In the genomic region with DNA sequence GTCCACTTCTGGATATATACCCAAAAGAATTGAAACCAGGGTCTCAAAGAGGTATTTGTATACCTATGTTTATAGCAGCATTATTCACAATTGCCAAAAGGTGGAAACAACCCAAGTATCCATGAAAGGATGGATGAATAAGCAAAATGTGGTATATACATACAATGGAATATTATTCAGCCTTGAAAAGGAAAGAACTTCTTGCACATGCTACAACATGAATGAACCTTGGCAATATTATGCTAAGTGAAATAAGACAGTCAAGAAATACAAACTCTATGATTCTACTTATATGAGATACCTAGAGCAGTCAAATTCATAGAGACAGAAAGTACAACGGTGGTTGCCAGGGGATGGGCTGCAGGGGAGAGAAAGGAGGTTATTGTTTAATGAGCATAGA, we compare ENCODE assay signal across 34 cellular contexts.
"Had no signal": no experiment of that assay in that cellular context is flagged by ENCODE, and none has a peak within 500 bp of the region (broad histone marks: within the 10 kb centered on the region; RNA-seq: fewer than 3 reads in every experiment).

No MANE protein-coding gene starts in this region.

- H3K36me3 ChIP-seq: MG63 had no signal

- H3K27me3 ChIP-seq: MG63 had no signal

- H3K9me3 ChIP-seq: MG63 had no signal

- DNase-seq: Karpas-422, Kasumi-1, MG63, MM.1S, MV-4-11, NCI-H1048, NCI-H1092, NCI-H1092 treated with DMSO at 0.1 percent for 48 hours, NCI-H1105, NCI-H1105 treated with DMSO at 0.1 percent for 48 hours, NCI-H1417, NCI-H1417 treated with DMSO at 0.1 percent for 48 hours, NCI-H1436, NCI-H1436 treated with DMSO at 0.1 percent for 48 hours, NCI-H146, NCI-H1694, NCI-H1694 treated with DMSO at 0.1 percent for 48 hours, NCI-H187, NCI-H187 treated with DMSO at 0.1 percent for 48 hours, NCI-H1930, NCI-H2029, NCI-H2029 treated with DMSO at 0.1 percent for 48 hours, NCI-H2081, NCI-H2081 treated with DMSO at 0.1 percent for 48 hours, NCI-H2107, NCI-H2171, NCI-H2171 treated with DMSO at 0.1 percent for 48 hours, NCI-H2227 treated with DMSO at 0.1 percent for 48 hours, NCI-H226, NCI-H345, NCI-H446, NCI-H446 treated with DMSO at 0.1 percent for 48 hours, NCI-H510A, NCI-H510A treated with DMSO at 0.1 percent for 48 hours had no signal

- H3K4me3 ChIP-seq: MG63 had no signal
